ENCODE assay signal across 1 cellular context in the genomic region with DNA sequence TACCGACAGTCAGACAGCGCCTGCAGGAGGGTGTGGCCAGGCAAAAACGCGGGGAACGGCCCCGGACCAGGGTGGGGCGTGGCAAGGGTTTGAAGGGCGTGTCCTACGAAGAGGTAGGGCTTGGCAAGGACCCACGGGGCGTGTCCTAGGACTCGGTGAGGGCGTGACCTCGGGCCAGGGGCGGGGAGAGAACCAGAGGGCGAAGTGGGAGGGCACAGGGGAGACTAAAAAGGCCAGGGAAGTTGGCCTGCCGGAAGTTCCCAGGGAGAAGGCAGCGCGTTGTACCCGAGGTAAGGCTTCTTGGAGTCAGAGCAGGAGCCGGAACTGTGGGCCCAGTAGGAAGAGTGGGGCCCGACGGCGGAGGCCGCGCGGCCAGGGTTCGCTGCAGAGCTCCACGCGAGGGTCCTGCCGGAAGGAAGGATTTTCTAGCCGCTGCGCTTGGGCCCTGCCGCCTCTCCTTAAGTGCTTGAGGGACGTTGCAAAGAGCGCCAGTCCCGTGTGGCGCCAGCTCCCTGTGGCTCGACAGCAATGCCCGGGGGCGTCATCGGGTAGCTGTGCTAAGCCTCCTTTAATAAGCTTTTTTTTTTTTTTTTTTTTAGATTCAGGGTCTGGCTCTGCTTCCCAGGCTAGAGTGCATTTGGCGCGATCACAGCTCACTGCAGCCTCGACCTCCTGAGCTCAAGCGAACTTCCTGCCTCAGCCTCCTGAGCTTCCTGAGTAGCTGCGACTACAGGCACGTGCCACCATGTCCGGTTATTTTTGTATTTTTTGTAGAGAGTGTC.
TF ChIP-seq lines count a peak whose summit lies in the region.

A gene with protein sequence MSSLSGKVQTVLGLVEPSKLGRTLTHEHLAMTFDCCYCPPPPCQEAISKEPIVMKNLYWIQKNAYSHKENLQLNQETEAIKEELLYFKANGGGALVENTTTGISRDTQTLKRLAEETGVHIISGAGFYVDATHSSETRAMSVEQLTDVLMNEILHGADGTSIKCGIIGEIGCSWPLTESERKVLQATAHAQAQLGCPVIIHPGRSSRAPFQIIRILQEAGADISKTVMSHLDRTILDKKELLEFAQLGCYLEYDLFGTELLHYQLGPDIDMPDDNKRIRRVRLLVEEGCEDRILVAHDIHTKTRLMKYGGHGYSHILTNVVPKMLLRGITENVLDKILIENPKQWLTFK (plus strand): TSS at position 253 of the 782 bp plus-strand sequence. CDS start 47,375 bp downstream, outside the sequence.

TF ChIP-seq in WTC11, 78 proteins besides CTCF, POLR2A, EP300 and RAD21 (continued from another document):
- TF ChIP-seq, protein P1, sequence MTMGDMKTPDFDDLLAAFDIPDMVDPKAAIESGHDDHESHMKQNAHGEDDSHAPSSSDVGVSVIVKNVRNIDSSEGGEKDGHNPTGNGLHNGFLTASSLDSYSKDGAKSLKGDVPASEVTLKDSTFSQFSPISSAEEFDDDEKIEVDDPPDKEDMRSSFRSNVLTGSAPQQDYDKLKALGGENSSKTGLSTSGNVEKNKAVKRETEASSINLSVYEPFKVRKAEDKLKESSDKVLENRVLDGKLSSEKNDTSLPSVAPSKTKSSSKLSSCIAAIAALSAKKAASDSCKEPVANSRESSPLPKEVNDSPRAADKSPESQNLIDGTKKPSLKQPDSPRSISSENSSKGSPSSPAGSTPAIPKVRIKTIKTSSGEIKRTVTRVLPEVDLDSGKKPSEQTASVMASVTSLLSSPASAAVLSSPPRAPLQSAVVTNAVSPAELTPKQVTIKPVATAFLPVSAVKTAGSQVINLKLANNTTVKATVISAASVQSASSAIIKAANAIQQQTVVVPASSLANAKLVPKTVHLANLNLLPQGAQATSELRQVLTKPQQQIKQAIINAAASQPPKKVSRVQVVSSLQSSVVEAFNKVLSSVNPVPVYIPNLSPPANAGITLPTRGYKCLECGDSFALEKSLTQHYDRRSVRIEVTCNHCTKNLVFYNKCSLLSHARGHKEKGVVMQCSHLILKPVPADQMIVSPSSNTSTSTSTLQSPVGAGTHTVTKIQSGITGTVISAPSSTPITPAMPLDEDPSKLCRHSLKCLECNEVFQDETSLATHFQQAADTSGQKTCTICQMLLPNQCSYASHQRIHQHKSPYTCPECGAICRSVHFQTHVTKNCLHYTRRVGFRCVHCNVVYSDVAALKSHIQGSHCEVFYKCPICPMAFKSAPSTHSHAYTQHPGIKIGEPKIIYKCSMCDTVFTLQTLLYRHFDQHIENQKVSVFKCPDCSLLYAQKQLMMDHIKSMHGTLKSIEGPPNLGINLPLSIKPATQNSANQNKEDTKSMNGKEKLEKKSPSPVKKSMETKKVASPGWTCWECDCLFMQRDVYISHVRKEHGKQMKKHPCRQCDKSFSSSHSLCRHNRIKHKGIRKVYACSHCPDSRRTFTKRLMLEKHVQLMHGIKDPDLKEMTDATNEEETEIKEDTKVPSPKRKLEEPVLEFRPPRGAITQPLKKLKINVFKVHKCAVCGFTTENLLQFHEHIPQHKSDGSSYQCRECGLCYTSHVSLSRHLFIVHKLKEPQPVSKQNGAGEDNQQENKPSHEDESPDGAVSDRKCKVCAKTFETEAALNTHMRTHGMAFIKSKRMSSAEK (CRISPR knock-in tag; IDR thresholded peaks at IDR 0.05; ENCODE audit: borderline replicate concordance): no peak
- TF ChIP-seq, protein P2, sequence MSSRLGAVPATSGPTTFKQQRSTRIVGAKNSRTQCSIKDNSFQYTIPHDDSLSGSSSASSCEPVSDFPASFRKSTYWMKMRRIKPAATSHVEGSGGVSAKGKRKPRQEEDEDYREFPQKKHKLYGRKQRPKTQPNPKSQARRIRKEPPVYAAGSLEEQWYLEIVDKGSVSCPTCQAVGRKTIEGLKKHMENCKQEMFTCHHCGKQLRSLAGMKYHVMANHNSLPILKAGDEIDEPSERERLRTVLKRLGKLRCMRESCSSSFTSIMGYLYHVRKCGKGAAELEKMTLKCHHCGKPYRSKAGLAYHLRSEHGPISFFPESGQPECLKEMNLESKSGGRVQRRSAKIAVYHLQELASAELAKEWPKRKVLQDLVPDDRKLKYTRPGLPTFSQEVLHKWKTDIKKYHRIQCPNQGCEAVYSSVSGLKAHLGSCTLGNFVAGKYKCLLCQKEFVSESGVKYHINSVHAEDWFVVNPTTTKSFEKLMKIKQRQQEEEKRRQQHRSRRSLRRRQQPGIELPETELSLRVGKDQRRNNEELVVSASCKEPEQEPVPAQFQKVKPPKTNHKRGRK (CRISPR knock-in tag; IDR thresholded peaks at IDR 0.05; ENCODE audit: borderline replicate concordance): no peak
- TF ChIP-seq SMAD3 (CRISPR knock-in tag; IDR thresholded peaks at IDR 0.05; ENCODE audit: borderline replicate concordance) (peak; percentile 70; the same call in 1 of the 2 replicates), FOXP1 (CRISPR knock-in tag; IDR thresholded peaks at IDR 0.05; ENCODE audit: borderline replicate concordance) (peak; percentile 81), ZNF121 (CRISPR knock-in tag; IDR thresholded peaks at IDR 0.05) (peak; percentile 3; the same call in 1 of the 2 replicates), MXD4 (CRISPR knock-in tag; IDR thresholded peaks at IDR 0.05; ENCODE audit: borderline replicate concordance) (no peak), ZNF416 (CRISPR knock-in tag; IDR thresholded peaks at IDR 0.05) (no peak), KAT7 (CRISPR knock-in tag; IDR thresholded peaks at IDR 0.05; ENCODE audit: borderline replicate concordance) (no peak), ZNF232 (CRISPR knock-in tag; IDR thresholded peaks at IDR 0.05) (0 out of 2 replicates have a peak, but pooled peaks have one; percentile 51), GTF2I (CRISPR knock-in tag; conservative IDR thresholded peaks at IDR 0.05) (no peak), TP53 (CRISPR knock-in tag; IDR thresholded peaks at IDR 0.05) (no peak), ZNF671 (CRISPR knock-in tag; IDR thresholded peaks at IDR 0.05) (no peak), CREB1 (CRISPR knock-in tag; IDR thresholded peaks at IDR 0.05) (no peak)
- TF ChIP-seq, protein P3, sequence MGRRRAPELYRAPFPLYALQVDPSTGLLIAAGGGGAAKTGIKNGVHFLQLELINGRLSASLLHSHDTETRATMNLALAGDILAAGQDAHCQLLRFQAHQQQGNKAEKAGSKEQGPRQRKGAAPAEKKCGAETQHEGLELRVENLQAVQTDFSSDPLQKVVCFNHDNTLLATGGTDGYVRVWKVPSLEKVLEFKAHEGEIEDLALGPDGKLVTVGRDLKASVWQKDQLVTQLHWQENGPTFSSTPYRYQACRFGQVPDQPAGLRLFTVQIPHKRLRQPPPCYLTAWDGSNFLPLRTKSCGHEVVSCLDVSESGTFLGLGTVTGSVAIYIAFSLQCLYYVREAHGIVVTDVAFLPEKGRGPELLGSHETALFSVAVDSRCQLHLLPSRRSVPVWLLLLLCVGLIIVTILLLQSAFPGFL (CRISPR knock-in tag; IDR thresholded peaks at IDR 0.05; ENCODE audit: borderline replicate concordance): no peak
- TF ChIP-seq, protein P4, sequence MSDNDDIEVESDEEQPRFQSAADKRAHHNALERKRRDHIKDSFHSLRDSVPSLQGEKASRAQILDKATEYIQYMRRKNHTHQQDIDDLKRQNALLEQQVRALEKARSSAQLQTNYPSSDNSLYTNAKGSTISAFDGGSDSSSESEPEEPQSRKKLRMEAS (CRISPR knock-in tag; IDR thresholded peaks at IDR 0.05): peak; percentile 82
- TF ChIP-seq, protein P5, sequence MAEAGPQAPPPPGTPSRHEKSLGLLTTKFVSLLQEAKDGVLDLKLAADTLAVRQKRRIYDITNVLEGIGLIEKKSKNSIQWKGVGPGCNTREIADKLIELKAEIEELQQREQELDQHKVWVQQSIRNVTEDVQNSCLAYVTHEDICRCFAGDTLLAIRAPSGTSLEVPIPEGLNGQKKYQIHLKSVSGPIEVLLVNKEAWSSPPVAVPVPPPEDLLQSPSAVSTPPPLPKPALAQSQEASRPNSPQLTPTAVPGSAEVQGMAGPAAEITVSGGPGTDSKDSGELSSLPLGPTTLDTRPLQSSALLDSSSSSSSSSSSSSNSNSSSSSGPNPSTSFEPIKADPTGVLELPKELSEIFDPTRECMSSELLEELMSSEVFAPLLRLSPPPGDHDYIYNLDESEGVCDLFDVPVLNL (CRISPR knock-in tag; IDR thresholded peaks at IDR 0.05; ENCODE audit: borderline replicate concordance, low read depth): no peak
- TF ChIP-seq, protein P6, sequence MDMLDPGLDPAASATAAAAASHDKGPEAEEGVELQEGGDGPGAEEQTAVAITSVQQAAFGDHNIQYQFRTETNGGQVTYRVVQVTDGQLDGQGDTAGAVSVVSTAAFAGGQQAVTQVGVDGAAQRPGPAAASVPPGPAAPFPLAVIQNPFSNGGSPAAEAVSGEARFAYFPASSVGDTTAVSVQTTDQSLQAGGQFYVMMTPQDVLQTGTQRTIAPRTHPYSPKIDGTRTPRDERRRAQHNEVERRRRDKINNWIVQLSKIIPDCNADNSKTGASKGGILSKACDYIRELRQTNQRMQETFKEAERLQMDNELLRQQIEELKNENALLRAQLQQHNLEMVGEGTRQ (CRISPR knock-in tag; IDR thresholded peaks at IDR 0.05): no peak
- TF ChIP-seq, protein P7, sequence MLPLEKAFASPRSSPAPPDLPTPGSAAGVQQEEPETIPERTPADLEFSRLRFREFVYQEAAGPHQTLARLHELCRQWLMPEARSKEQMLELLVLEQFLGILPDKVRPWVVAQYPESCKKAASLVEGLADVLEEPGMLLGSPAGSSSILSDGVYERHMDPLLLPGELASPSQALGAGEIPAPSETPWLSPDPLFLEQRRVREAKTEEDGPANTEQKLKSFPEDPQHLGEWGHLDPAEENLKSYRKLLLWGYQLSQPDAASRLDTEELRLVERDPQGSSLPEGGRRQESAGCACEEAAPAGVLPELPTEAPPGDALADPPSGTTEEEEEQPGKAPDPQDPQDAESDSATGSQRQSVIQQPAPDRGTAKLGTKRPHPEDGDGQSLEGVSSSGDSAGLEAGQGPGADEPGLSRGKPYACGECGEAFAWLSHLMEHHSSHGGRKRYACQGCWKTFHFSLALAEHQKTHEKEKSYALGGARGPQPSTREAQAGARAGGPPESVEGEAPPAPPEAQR (CRISPR knock-in tag; IDR thresholded peaks at IDR 0.05): no peak
- TF ChIP-seq, protein P8, sequence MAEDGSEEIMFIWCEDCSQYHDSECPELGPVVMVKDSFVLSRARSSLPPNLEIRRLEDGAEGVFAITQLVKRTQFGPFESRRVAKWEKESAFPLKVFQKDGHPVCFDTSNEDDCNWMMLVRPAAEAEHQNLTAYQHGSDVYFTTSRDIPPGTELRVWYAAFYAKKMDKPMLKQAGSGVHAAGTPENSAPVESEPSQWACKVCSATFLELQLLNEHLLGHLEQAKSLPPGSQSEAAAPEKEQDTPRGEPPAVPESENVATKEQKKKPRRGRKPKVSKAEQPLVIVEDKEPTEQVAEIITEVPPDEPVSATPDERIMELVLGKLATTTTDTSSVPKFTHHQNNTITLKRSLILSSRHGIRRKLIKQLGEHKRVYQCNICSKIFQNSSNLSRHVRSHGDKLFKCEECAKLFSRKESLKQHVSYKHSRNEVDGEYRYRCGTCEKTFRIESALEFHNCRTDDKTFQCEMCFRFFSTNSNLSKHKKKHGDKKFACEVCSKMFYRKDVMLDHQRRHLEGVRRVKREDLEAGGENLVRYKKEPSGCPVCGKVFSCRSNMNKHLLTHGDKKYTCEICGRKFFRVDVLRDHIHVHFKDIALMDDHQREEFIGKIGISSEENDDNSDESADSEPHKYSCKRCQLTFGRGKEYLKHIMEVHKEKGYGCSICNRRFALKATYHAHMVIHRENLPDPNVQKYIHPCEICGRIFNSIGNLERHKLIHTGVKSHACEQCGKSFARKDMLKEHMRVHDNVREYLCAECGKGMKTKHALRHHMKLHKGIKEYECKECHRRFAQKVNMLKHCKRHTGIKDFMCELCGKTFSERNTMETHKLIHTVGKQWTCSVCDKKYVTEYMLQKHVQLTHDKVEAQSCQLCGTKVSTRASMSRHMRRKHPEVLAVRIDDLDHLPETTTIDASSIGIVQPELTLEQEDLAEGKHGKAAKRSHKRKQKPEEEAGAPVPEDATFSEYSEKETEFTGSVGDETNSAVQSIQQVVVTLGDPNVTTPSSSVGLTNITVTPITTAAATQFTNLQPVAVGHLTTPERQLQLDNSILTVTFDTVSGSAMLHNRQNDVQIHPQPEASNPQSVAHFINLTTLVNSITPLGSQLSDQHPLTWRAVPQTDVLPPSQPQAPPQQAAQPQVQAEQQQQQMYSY (CRISPR knock-in tag; IDR thresholded peaks at IDR 0.05): no peak
- TF ChIP-seq, protein P9, sequence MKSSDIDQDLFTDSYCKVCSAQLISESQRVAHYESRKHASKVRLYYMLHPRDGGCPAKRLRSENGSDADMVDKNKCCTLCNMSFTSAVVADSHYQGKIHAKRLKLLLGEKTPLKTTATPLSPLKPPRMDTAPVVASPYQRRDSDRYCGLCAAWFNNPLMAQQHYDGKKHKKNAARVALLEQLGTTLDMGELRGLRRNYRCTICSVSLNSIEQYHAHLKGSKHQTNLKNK (CRISPR knock-in tag; IDR thresholded peaks at IDR 0.05): no peak
- TF ChIP-seq, protein P10, sequence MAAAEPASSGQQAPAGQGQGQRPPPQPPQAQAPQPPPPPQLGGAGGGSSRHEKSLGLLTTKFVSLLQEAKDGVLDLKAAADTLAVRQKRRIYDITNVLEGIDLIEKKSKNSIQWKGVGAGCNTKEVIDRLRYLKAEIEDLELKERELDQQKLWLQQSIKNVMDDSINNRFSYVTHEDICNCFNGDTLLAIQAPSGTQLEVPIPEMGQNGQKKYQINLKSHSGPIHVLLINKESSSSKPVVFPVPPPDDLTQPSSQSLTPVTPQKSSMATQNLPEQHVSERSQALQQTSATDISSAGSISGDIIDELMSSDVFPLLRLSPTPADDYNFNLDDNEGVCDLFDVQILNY (CRISPR knock-in tag; IDR thresholded peaks at IDR 0.05): no peak
- TF ChIP-seq, protein P11, sequence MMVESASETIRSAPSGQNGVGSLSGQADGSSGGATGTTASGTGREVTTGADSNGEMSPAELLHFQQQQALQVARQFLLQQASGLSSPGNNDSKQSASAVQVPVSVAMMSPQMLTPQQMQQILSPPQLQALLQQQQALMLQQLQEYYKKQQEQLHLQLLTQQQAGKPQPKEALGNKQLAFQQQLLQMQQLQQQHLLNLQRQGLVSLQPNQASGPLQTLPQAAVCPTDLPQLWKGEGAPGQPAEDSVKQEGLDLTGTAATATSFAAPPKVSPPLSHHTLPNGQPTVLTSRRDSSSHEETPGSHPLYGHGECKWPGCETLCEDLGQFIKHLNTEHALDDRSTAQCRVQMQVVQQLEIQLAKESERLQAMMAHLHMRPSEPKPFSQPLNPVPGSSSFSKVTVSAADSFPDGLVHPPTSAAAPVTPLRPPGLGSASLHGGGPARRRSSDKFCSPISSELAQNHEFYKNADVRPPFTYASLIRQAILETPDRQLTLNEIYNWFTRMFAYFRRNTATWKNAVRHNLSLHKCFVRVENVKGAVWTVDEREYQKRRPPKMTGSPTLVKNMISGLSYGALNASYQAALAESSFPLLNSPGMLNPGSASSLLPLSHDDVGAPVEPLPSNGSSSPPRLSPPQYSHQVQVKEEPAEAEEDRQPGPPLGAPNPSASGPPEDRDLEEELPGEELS (CRISPR knock-in tag; IDR thresholded peaks at IDR 0.05): peak; percentile 34; the same call in 1 of the 2 replicates
